In the genomic region with DNA sequence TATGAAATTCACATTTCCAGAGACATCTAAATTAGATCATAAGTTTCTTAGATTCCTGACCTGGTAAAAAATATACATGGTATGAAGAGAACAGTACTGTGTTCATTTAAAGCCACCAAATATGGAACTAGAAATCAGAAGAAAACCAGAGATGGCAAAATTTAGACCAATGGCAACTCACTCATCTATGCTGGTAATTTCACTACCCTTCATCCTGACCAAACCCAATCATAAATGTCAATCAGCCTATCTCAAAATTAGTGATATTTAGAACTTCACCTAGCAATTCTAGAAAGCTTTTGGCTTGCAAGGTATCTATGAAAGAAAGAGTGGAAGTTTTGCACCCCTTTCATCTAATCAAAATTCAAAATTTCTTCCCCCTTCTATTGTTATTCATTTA, we compare ENCODE assay signal across 8 cellular contexts.
A peak's percentile ranks its signal among the peaks of the same experiment; 100 is the strongest.
DNase-seq lines count a peak whose midpoint lies in the region; ATAC-seq and TF ChIP-seq lines count a peak whose summit lies in the region.

No MANE protein-coding gene starts in this region.

- DNase-seq in activated T-cell treated with anti-CD3 and anti-CD28 coated beads, Interleukin-2, amount 50 U/mL, for 24 hours = no peak
- no peak for DNase-seq in activated T-cell treated with anti-CD3 and anti-CD28 coated beads, Interleukin-2, amount 50 U/mL, for 1 hour
- no peak for DNase-seq in suprapubic skin (ENCODE audit: low spot score in 2 of 2)
- DNase-seq in NCI-H345 treated with DMSO at 0.1 percent for 48 hours (lab: John Stamatoyannopoulos, UW; ENCODE audit: unreplicated experiment) = no peak
- no peak for DNase-seq in posterior vena cava (ENCODE audit: low spot score)
- DNase-seq in NCI-H128 (lab: John Stamatoyannopoulos, UW; ENCODE audit: unreplicated experiment) = no peak

- peak overlapping the region; percentile 13 for H3K27ac ChIP-seq in suprapubic skin

- H3K9me3 ChIP-seq in suprapubic skin = no peaks in the 10 kb centered on the region

- intact Hi-C loops in posterior vena cava (cut with DNase I) = no loop called here

- TF ChIP-seq EP300 in suprapubic skin (IDR thresholded peaks at IDR 0.05) = no peak

- H3K27ac Mint-ChIP-seq in activated T-cell treated with anti-CD3 and anti-CD28 coated beads, Interleukin-2, amount 50 U/mL, for 24 hours = peak overlapping the region; percentile 96
- H3K27ac Mint-ChIP-seq in activated T-helper 17 cell treated with anti-CD3 and anti-CD28 coated beads, Interleukin-2, amount 50 U/mL, for 72 hours = peak overlapping the region; percentile 90

- peak overlapping the region; percentile 50 for H3K4me3 Mint-ChIP-seq in activated T-cell treated with anti-CD3 and anti-CD28 coated beads, Interleukin-2, amount 50 U/mL, for 24 hours
- peak overlapping the region; percentile 58 for H3K4me3 Mint-ChIP-seq in activated T-helper 17 cell treated with anti-CD3 and anti-CD28 coated beads, Interleukin-2, amount 50 U/mL, for 72 hours

- H3K36me3 ChIP-seq in suprapubic skin = no peaks in the 10 kb centered on the region

- peaks cover 16% of the 10 kb centered on the region for H3K4me1 ChIP-seq in suprapubic skin

- H3K4me1 Mint-ChIP-seq in activated T-cell treated with anti-CD3 and anti-CD28 coated beads, Interleukin-2, amount 50 U/mL, for 24 hours (ENCODE audit: low read depth) = peaks cover 57% of the 10 kb centered on the region
- peaks cover 44% of the 10 kb centered on the region for H3K4me1 Mint-ChIP-seq in activated T-helper 17 cell treated with anti-CD3 and anti-CD28 coated beads, Interleukin-2, amount 50 U/mL, for 72 hours

- no peaks in the 10 kb centered on the region for H3K27me3 ChIP-seq in suprapubic skin

- peaks cover 5% of the 10 kb centered on the region for H3K27me3 Mint-ChIP-seq in activated T-cell treated with anti-CD3 and anti-CD28 coated beads, Interleukin-2, amount 50 U/mL, for 24 hours
- no peaks in the 10 kb centered on the region for H3K27me3 Mint-ChIP-seq in activated T-helper 17 cell treated with anti-CD3 and anti-CD28 coated beads, Interleukin-2, amount 50 U/mL, for 72 hours

- ATAC-seq in HG03025 (IDR thresholded peaks at IDR 0.05; ENCODE audit: low FRiP score, unreplicated experiment) = peak; percentile 29
- peak; percentile 38 for ATAC-seq in activated T-helper 17 cell treated with anti-CD3 and anti-CD28 coated beads, Interleukin-2, amount 50 U/mL, for 72 hours (replicated peaks)

- H3K9me3 Mint-ChIP-seq in activated T-cell treated with anti-CD3 and anti-CD28 coated beads, Interleukin-2, amount 50 U/mL, for 24 hours = peaks cover 4% of the 10 kb centered on the region
- peaks cover 3% of the 10 kb centered on the region for H3K9me3 Mint-ChIP-seq in activated T-helper 17 cell treated with anti-CD3 and anti-CD28 coated beads, Interleukin-2, amount 50 U/mL, for 72 hours

- TF ChIP-seq CTCF in suprapubic skin (IDR thresholded peaks at IDR 0.05) = no peak

- no peak overlapping the region for H3K4me3 ChIP-seq in suprapubic skin

- no peak for TF ChIP-seq POLR2A in suprapubic skin (IDR thresholded peaks at IDR 0.05)

- peaks cover 16% of the 10 kb centered on the region for H3K36me3 Mint-ChIP-seq in activated T-cell treated with anti-CD3 and anti-CD28 coated beads, Interleukin-2, amount 50 U/mL, for 24 hours (ENCODE audit: low read depth)
- peaks cover 55% of the 10 kb centered on the region for H3K36me3 Mint-ChIP-seq in activated T-helper 17 cell treated with anti-CD3 and anti-CD28 coated beads, Interleukin-2, amount 50 U/mL, for 72 hours (ENCODE audit: low read depth)
